ENCODE assay signal across 10 cellular contexts in genomic region chr3:4994144-4994730, GRCh38. TPM values are rescaled to one million over a fixed set of nuclear protein-coding genes. Genes with fewer than 3 reads are reported as not detected.
DNase-seq lines count a peak whose midpoint lies in the region; ATAC-seq and TF ChIP-seq lines count a peak whose summit lies in the region.
"Had no signal": no experiment of that assay in that cellular context is flagged by ENCODE, and none has a peak within 500 bp of the region (broad histone marks: within the 10 kb centered on the region; RNA-seq: fewer than 3 reads in every experiment).

No MANE protein-coding gene starts in this region.

- H2BK20ac ChIP-seq in IMR-90 (ENCODE audit: low read depth, low read length): peak overlapping the region; percentile 99; the same call in 1 of the 2 replicates

- H2AFZ ChIP-seq in IMR-90 (replicated peaks; ENCODE audit: low read length, poor library complexity) (no peak overlapping the region), neural progenitor cell (replicated peaks) (no peak overlapping the region)

- no peak for TF ChIP-seq POLR2A in IMR-90 (IDR thresholded peaks at IDR 0.05; ENCODE audit: low read depth, low read length)

- H2BK120ac ChIP-seq in IMR-90 (ENCODE audit: low read depth, low read length): peak overlapping the region; percentile 100

- no peaks in the 10 kb centered on the region for H3K9me3 ChIP-seq in IMR-90 (ENCODE audit: control insufficient read depth, insufficient read depth, low read length)
- H3K9me3 ChIP-seq in neural progenitor cell (ENCODE audit: low read depth): no peaks in the 10 kb centered on the region

- peaks cover 19% of the 10 kb centered on the region for H3K9me1 ChIP-seq in IMR-90 (ENCODE audit: insufficient read depth, low read length)

- H2AK5ac ChIP-seq in IMR-90 (ENCODE audit: low read depth, low read length): peak overlapping the region; percentile 73; the same call in 1 of the 2 replicates

- peaks cover 16% of the 10 kb centered on the region for H3K4me1 Mint-ChIP-seq in MCF 10A (ENCODE audit: insufficient read depth, unreplicated experiment)
- peaks cover 9% of the 10 kb centered on the region for H3K4me1 Mint-ChIP-seq in neural progenitor cell

- H3K27me3 Mint-ChIP-seq in MCF 10A (ENCODE audit: insufficient read depth, unreplicated experiment) (no peaks in the 10 kb centered on the region), neural progenitor cell (ENCODE audit: insufficient read depth, low read depth) (peaks cover 2% of the 10 kb centered on the region)
- H3K27me3 Mint-ChIP-seq: naive B cell had no signal

- CTCF ChIA-PET in IMR-90 (lab: Yijun Ruan, JAX) (interaction anchor here (0.6 to 1.2 kb wide), 2 partner anchors 28 to 533 kb away, joined by 3 read pairs; no protein-coding TSS in a partner anchor), MCF 10A (lab: Yijun Ruan, JAX) (interaction anchor here (0.6 to 6.3 kb wide), 11 partner anchors 10 to 282 kb away, joined by 3 to 57 read pairs (median 3); partner anchors contain the start of gene BHLHE40)

- H3K27ac Mint-ChIP-seq in MCF 10A (ENCODE audit: low read depth, unreplicated experiment) (peak overlapping the region; percentile 89), neural progenitor cell (peak overlapping the region; percentile 76)
- H3K27ac Mint-ChIP-seq: naive B cell had no signal

- H2AK9ac ChIP-seq in IMR-90 (replicated peaks; ENCODE audit: low read depth, low read length, poor library complexity): peak overlapping the region; percentile 74

- H3K9ac ChIP-seq in IMR-90 (ENCODE audit: low read depth, low read length): no peak overlapping the region
- H3K9ac ChIP-seq in neural progenitor cell: no peak overlapping the region

- H3F3A ChIP-seq in neural progenitor cell (ENCODE audit: low read depth): no peaks in the 10 kb centered on the region

- TF ChIP-seq RAD21 in IMR-90 (IDR thresholded peaks at IDR 0.05; ENCODE audit: low read length): no peak

- H3K36me3 Mint-ChIP-seq in MCF 10A (ENCODE audit: insufficient read depth, unreplicated experiment): no peaks in the 10 kb centered on the region
- H3K36me3 Mint-ChIP-seq in neural progenitor cell: no peaks in the 10 kb centered on the region
- H3K36me3 Mint-ChIP-seq: naive B cell had no signal

- 0 out of 2 replicates have a peak overlapping the region, but pooled peaks have one; percentile 67 for H3K23ac ChIP-seq in IMR-90 (ENCODE audit: low read depth, low read length)

- H3K9me3 Mint-ChIP-seq in MCF 10A (ENCODE audit: unreplicated experiment) (no peaks in the 10 kb centered on the region), neural progenitor cell (no peaks in the 10 kb centered on the region)
- H3K9me3 Mint-ChIP-seq: naive B cell had no signal

- no peaks in the 10 kb centered on the region for H3K36me3 ChIP-seq in IMR-90 (ENCODE audit: control insufficient read depth, insufficient read depth, low read length)
- no peaks in the 10 kb centered on the region for H3K36me3 ChIP-seq in neural progenitor cell

- peak overlapping the region; percentile 53; the same call in 1 of the 2 replicates for H3K18ac ChIP-seq in IMR-90 (ENCODE audit: low read depth, low read length)

- H3K27me3 ChIP-seq in IMR-90 (ENCODE audit: control insufficient read depth, insufficient read depth, low read length) (no peaks in the 10 kb centered on the region), neural progenitor cell (no peaks in the 10 kb centered on the region)

- H3K4me2 ChIP-seq in IMR-90 (ENCODE audit: low read depth, low read length) (no peak overlapping the region), neural progenitor cell (no peak overlapping the region)

- H4K5ac ChIP-seq in IMR-90 (ENCODE audit: low read depth, low read length): peak overlapping the region; percentile 54; the same call in 1 of the 2 replicates

- dilution Hi-C loops in IMR-90 (cut with HindIII; ENCODE audit: low sequenced_read_pairs, unreplicated experiment): no loop called here

- ATAC-seq in IMR-90 (ENCODE audit: low read depth) (peak; percentile 40), HG02759 (IDR thresholded peaks at IDR 0.05; ENCODE audit: unreplicated experiment) (no peak)

- DNase-seq in AG10803 (ENCODE audit: low read depth) (peak; percentile 50), IMR-90 (peak; percentile 81), MCF 10A (ENCODE audit: unreplicated experiment) (peak; percentile 82), neural progenitor cell (ENCODE audit: low spot score) (no peak), activated gamma-delta T cell (lab: John Stamatoyannopoulos, UW) (no peak), germinal center (ENCODE audit: low spot score) (no peak), hepatic stellate cell (ENCODE audit: low spot score) (no peak)
- DNase-seq: naive B cell, NCI-H345 had no signal

- POLR2A ChIA-PET in IMR-90 (lab: Charles Lee; ENCODE audit: unreplicated experiment) (no interaction called here), MCF 10A (lab: Yijun Ruan, JAX) (interaction anchor here (0.7 to 6.1 kb wide), 13 partner anchors 11 to 283 kb away, joined by 3 to 137 read pairs (median 5); partner anchors contain the start of gene BHLHE40)

- in situ Hi-C loops in IMR-90 (cut with MboI; ENCODE audit: low sequenced_read_pairs): no loop called here

- H3K4ac ChIP-seq in IMR-90 (ENCODE audit: low read depth, low read length): peak overlapping the region; percentile 69

- H2BK15ac ChIP-seq in IMR-90 (ENCODE audit: low read depth, low read length): peak overlapping the region; percentile 59; the same call in 2 of the 3 replicates

- H3K4me3 Mint-ChIP-seq in MCF 10A (ENCODE audit: unreplicated experiment) (no peak overlapping the region), neural progenitor cell (no peak overlapping the region)
- H3K4me3 Mint-ChIP-seq: naive B cell had no signal

- H2BK5ac ChIP-seq in IMR-90 (ENCODE audit: low read depth, low read length, poor library complexity, severe bottlenecking): peak overlapping the region; percentile 98

- intact Hi-C loops in IMR-90 (cut with micrococcal nuclease): no loop called here
- intact Hi-C loops in MCF 10A (cut with micrococcal nuclease): no loop called here

- H3K14ac ChIP-seq in IMR-90 (replicated peaks; ENCODE audit: low read depth, low read length): peak overlapping the region; percentile 57

- H3K4me3 ChIP-seq in AG10803 (ENCODE audit: low read length) (no peak overlapping the region), IMR-90 (ENCODE audit: insufficient read depth, low read depth, low read length) (no peak overlapping the region), neural progenitor cell (no peak overlapping the region)

- peak overlapping the region; percentile 74 to 95; a peak in 3 of 4 replicates for H4K8ac ChIP-seq in IMR-90 (ENCODE audit: low read depth in 2 of 2, low read length in 2 of 2)

- H3K79me2 ChIP-seq in neural progenitor cell (ENCODE audit: low read depth): no peaks in the 10 kb centered on the region

- BruUV-seq in IMR-90 (replicated peaks; lab: Mats Ljungman, UMichigan) (no TSS peak), MCF 10A (replicated peaks; lab: Mats Ljungman, UMichigan) (no TSS peak)

- no peak for TF ChIP-seq CTCF in AG10803 (conservative IDR thresholded peaks at IDR 0.05; ENCODE audit: low read length)
- no peak for TF ChIP-seq CTCF in IMR-90 (conservative IDR thresholded peaks at IDR 0.05; ENCODE audit: low read depth, low read length)
- TF ChIP-seq CTCF in MCF 10A (IDR thresholded peaks at IDR 0.05; ENCODE audit: unreplicated experiment): no peak
- TF ChIP-seq CTCF in neural progenitor cell (IDR thresholded peaks at IDR 0.05): no peak

- peak overlapping the region; percentile 14; the same call in 1 of the 2 replicates for H3K56ac ChIP-seq in IMR-90 (ENCODE audit: extremely low read depth, insufficient read depth, low read length)

- H3K4me1 ChIP-seq in IMR-90 (ENCODE audit: control insufficient read depth, insufficient read depth, low read length) (peaks cover 13% of the 10 kb centered on the region), neural progenitor cell (no peaks in the 10 kb centered on the region)

- H3K79me1 ChIP-seq in IMR-90 (ENCODE audit: low read depth in 1 of 2, low read length in 2 of 2): no peaks in the 10 kb centered on the region

- H4K20me1 ChIP-seq in IMR-90 (ENCODE audit: insufficient read depth, low read length): no peaks in the 10 kb centered on the region; the same call in 1 of the 2 replicates
- no peaks in the 10 kb centered on the region for H4K20me1 ChIP-seq in neural progenitor cell (ENCODE audit: low read depth)

- H3K27ac ChIP-seq in IMR-90 (ENCODE audit: insufficient read depth, low read length) (no peak overlapping the region; the same call in 1 of the 2 replicates), neural progenitor cell (no peak overlapping the region)

- 0 out of 2 replicates have a peak overlapping the region, but pooled peaks have one; percentile 36 for H4K91ac ChIP-seq in IMR-90 (ENCODE audit: insufficient read depth, low read depth, low read length)

TF ChIP-seq in IMR-90, 13 proteins besides CTCF, POLR2A, EP300 and RAD21:
- no peak for TF ChIP-seq MAFK (IDR thresholded peaks at IDR 0.05; ENCODE audit: low read depth, low read length)
- peak; percentile 32; the same call in 1 of the 2 replicates for TF ChIP-seq BHLHE40 (IDR thresholded peaks at IDR 0.05; ENCODE audit: low read depth, low read length)
- TF ChIP-seq FOS (IDR thresholded peaks at IDR 0.05; ENCODE audit: low read depth, low read length): peak; percentile 83
- peak; percentile 70 for TF ChIP-seq CEBPB (IDR thresholded peaks at IDR 0.05; ENCODE audit: low read depth, low read length)
- no peak for TF ChIP-seq MAZ (IDR thresholded peaks at IDR 0.05; ENCODE audit: borderline replicate concordance, low read depth, low read length)
- no peak for TF ChIP-seq USF2 (IDR thresholded peaks at IDR 0.05; ENCODE audit: low read depth, low read length)
- TF ChIP-seq RFX5 (IDR thresholded peaks at IDR 0.05; ENCODE audit: low read depth, low read length): no peak

RNA-seq across cellular contexts. Expression of gene BHLHE40, which starts 15.0 kb away (rescaled TPM):
- total RNA-seq in IMR-90 (2012; rRNA removed): 22.8 and 24.2 TPM in 2 replicates
- 31.1 and 31.8 TPM in 2 replicates for polyA plus RNA-seq in IMR-90 (2012; rRNA removed)
- polyA plus RNA-seq in IMR-90 (2012; cell fraction: cytosol; rRNA removed): 26.0 and 43.6 TPM in 2 replicates
- 147 and 366 TPM in 2 replicates for polyA plus RNA-seq in IMR-90 (2012; cell fraction: nucleus; rRNA removed; ENCODE audit: low replicate concordance)
- 16.8 and 27.9 TPM in 2 replicates for total RNA-seq in MCF 10A (2022)
- 0.34 and 0.50 TPM in 2 replicates for total RNA-seq in neural progenitor cell (ENCODE audit: low replicate concordance)

Comparison
In these comparisons a context has a peak if more than half of its experiments do, and no peak if none do; other contexts are left out.
1. DNase-seq: peak in AG10803 (single experiment), IMR-90 (single experiment) and MCF 10A (single experiment); none in neural progenitor cell (single experiment), activated gamma-delta T cell (single experiment), germinal center (single experiment) and hepatic stellate cell (single experiment).
2. RNA of gene BHLHE40, which starts 15.0 kb away (total RNA-seq): 22.8 to 24.2 TPM in IMR-90 and 16.8 to 27.9 TPM in MCF 10A; 0.34 to 0.50 TPM in neural progenitor cell; every median in the first group is over 10 times any median in the second.